In genomic region chr6:52995079-52995912, GRCh38 we compare ENCODE assay signal across 1 cellular context.
TF ChIP-seq lines count a peak whose summit lies in the region.
"Not testable (repeated sequence)": the region's sequence is repeated elsewhere in the genome, so short reads cannot be mapped to it uniquely, and the experiment has no call there.

GSTA4 (minus strand) TSS chr6:52995284; CDS start chr6:52994243, 1,041 bp downstream.

TF ChIP-seq in K562, 482 proteins besides CTCF, POLR2A, EP300 and RAD21 (continued from another document and continues in another):
- TF ChIP-seq ZMIZ1 (IDR thresholded peaks at IDR 0.05; ENCODE audit: low read depth in 2 of 2, low read length in 2 of 2) (peak in 1 of 2 experiments; percentile 16; a peak in 1 of 4 replicates), EP400 (IDR thresholded peaks at IDR 0.05) (peak; percentile 56), GATAD2B (IDR thresholded peaks at IDR 0.05; ENCODE audit: borderline replicate concordance) (peak; percentile 59; the same call in 1 of the 2 replicates), JUN (IDR thresholded peaks at IDR 0.05; ENCODE audit: borderline replicate concordance, low read depth, low read length) (peak; percentile 46; the same call in 1 of the 2 replicates), POLR2G (IDR thresholded peaks at IDR 0.05; ENCODE audit: low read depth, low read length) (peak; percentile 77), RB1 (IDR thresholded peaks at IDR 0.05; ENCODE audit: low read depth) (peak; percentile 80), ZSCAN29 (IDR thresholded peaks at IDR 0.05) (peak; percentile 95), PTBP1 (IDR thresholded peaks at IDR 0.05; ENCODE audit: low read depth, low read length) (0 out of 2 replicates have a peak, but pooled peaks have one; percentile 25), RFX7 (CRISPR knock-in tag; IDR thresholded peaks at IDR 0.05) (peak; percentile 81; the same call in 1 of the 2 replicates), HMGN3 (IDR thresholded peaks at IDR 0.05; ENCODE audit: borderline replicate concordance, extremely low read depth, insufficient read length, low read depth, low read length) (peak; percentile 60), ZNF253 (CRISPR knock-in tag; conservative IDR thresholded peaks at IDR 0.05) (0 out of 2 replicates have a peak, but pooled peaks have one; percentile 85), TAF9B (IDR thresholded peaks at IDR 0.05; ENCODE audit: partially characterized antibody) (peak; percentile 53), HCFC1 (IDR thresholded peaks at IDR 0.05; ENCODE audit: low read depth, low read length) (0 out of 2 replicates have a peak, but pooled peaks have one; percentile 39), SP1 (CRISPR knock-in tag; IDR thresholded peaks at IDR 0.05) (peak; percentile 96), KLF13 (tag; IDR thresholded peaks at IDR 0.05; ENCODE audit: borderline replicate concordance, low read depth) (peak; percentile 9; the same call in 1 of the 2 replicates), ZBTB33 (CRISPR knock-in tag; IDR thresholded peaks at IDR 0.05) (peak; percentile 70; the same call in 1 of the 2 replicates), MAZ (CRISPR knock-in tag; conservative IDR thresholded peaks at IDR 0.05 in 1 of 2, IDR thresholded peaks at IDR 0.05 in 1 of 2) (peak; percentile 68 to 78; a peak in 3 of 4 replicates), CBFA2T2 (conservative IDR thresholded peaks at IDR 0.05) (0 out of 2 replicates have a peak, but pooled peaks have one; percentile 27), POLR3A (IDR thresholded peaks at IDR 0.05; ENCODE audit: borderline replicate concordance, extremely low read depth, insufficient read depth, insufficient read length) (peak; percentile 86), POLR2H (tag; IDR thresholded peaks at IDR 0.05; ENCODE audit: low read depth) (peak; percentile 100), FOSL1 (tag; conservative IDR thresholded peaks at IDR 0.05) (peak; percentile 58; the same call in 1 of the 2 replicates), ATF1 (tag; IDR thresholded peaks at IDR 0.05) (peak; percentile 88), CREM (IDR thresholded peaks at IDR 0.05; ENCODE audit: low read depth) (peak; percentile 27; the same call in 1 of the 2 replicates), HLTF (IDR thresholded peaks at IDR 0.05) (peak; percentile 55; the same call in 1 of the 2 replicates), HMGXB4 (CRISPR knock-in tag; IDR thresholded peaks at IDR 0.05) (0 out of 2 replicates have a peak, but pooled peaks have one; percentile 21), ZNF76 (CRISPR knock-in tag; IDR thresholded peaks at IDR 0.05; ENCODE audit: borderline replicate concordance) (peak; percentile 91), AFF4 (CRISPR knock-in tag; IDR thresholded peaks at IDR 0.05) (peak; percentile 86), SOX6 (IDR thresholded peaks at IDR 0.05) (peak; percentile 58), CSDE1 (IDR thresholded peaks at IDR 0.05) (peak in 1 of 2 experiments; percentile 85; a peak in 2 of 4 replicates), CREB3L1 (IDR thresholded peaks at IDR 0.05; ENCODE audit: borderline replicate concordance, low read depth) (peak; percentile 61; the same call in 1 of the 2 replicates), NONO (IDR thresholded peaks at IDR 0.05; ENCODE audit: low read depth in 2 of 2, low read length in 1 of 2) (peak in 1 of 2 experiments; percentile 37; a peak in 1 of 4 replicates), HDAC1 (IDR thresholded peaks at IDR 0.05) (peak; percentile 25 to 66; a peak in 3 of 4 replicates)
- TF ChIP-seq JUN (CRISPR knock-in tag; IDR thresholded peaks at IDR 0.05; ENCODE audit: borderline replicate concordance); ATF1 (CRISPR knock-in tag; IDR thresholded peaks at IDR 0.05): not testable (repeated sequence)
- TF ChIP-seq, protein P1, sequence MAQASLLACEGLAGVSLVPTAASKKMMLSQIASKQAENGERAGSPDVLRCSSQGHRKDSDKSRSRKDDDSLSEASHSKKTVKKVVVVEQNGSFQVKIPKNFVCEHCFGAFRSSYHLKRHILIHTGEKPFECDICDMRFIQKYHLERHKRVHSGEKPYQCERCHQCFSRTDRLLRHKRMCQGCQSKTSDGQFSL (CRISPR knock-in tag; IDR thresholded peaks at IDR 0.05), result peak; percentile 45; the same call in 1 of the 2 replicates
- TF ChIP-seq, protein P1 (tag; IDR thresholded peaks at IDR 0.05), result not testable (repeated sequence)
- TF ChIP-seq, protein P2, sequence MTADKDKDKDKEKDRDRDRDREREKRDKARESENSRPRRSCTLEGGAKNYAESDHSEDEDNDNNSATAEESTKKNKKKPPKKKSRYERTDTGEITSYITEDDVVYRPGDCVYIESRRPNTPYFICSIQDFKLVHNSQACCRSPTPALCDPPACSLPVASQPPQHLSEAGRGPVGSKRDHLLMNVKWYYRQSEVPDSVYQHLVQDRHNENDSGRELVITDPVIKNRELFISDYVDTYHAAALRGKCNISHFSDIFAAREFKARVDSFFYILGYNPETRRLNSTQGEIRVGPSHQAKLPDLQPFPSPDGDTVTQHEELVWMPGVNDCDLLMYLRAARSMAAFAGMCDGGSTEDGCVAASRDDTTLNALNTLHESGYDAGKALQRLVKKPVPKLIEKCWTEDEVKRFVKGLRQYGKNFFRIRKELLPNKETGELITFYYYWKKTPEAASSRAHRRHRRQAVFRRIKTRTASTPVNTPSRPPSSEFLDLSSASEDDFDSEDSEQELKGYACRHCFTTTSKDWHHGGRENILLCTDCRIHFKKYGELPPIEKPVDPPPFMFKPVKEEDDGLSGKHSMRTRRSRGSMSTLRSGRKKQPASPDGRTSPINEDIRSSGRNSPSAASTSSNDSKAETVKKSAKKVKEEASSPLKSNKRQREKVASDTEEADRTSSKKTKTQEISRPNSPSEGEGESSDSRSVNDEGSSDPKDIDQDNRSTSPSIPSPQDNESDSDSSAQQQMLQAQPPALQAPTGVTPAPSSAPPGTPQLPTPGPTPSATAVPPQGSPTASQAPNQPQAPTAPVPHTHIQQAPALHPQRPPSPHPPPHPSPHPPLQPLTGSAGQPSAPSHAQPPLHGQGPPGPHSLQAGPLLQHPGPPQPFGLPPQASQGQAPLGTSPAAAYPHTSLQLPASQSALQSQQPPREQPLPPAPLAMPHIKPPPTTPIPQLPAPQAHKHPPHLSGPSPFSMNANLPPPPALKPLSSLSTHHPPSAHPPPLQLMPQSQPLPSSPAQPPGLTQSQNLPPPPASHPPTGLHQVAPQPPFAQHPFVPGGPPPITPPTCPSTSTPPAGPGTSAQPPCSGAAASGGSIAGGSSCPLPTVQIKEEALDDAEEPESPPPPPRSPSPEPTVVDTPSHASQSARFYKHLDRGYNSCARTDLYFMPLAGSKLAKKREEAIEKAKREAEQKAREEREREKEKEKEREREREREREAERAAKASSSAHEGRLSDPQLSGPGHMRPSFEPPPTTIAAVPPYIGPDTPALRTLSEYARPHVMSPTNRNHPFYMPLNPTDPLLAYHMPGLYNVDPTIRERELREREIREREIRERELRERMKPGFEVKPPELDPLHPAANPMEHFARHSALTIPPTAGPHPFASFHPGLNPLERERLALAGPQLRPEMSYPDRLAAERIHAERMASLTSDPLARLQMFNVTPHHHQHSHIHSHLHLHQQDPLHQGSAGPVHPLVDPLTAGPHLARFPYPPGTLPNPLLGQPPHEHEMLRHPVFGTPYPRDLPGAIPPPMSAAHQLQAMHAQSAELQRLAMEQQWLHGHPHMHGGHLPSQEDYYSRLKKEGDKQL (CRISPR knock-in tag; IDR thresholded peaks at IDR 0.05; ENCODE audit: borderline replicate concordance), result 0 out of 2 replicates have a peak, but pooled peaks have one; percentile 16
- TF ChIP-seq, protein P3, sequence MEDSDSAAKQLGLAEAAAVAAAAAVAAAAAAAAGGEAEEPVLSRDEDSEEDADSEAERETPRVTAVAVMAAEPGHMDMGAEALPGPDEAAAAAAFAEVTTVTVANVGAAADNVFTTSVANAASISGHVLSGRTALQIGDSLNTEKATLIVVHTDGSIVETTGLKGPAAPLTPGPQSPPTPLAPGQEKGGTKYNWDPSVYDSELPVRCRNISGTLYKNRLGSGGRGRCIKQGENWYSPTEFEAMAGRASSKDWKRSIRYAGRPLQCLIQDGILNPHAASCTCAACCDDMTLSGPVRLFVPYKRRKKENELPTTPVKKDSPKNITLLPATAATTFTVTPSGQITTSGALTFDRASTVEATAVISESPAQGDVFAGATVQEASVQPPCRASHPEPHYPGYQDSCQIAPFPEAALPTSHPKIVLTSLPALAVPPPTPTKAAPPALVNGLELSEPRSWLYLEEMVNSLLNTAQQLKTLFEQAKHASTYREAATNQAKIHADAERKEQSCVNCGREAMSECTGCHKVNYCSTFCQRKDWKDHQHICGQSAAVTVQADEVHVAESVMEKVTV (CRISPR knock-in tag; IDR thresholded peaks at IDR 0.05), result peak; percentile 20; the same call in 1 of the 2 replicates
